ENCODE assay signal across 27 cellular contexts in genomic region chr10:126929391-126929790, GRCh38. TPM values are rescaled to one million over a fixed set of nuclear protein-coding genes. Genes with fewer than 3 reads are reported as not detected.
"Had no signal": no experiment of that assay in that cellular context is flagged by ENCODE, and none has a peak within 500 bp of the region (broad histone marks: within the 10 kb centered on the region; RNA-seq: fewer than 3 reads in every experiment).

No MANE protein-coding gene starts in this region.

- H3K4me3 Mint-ChIP-seq: naive thymus-derived CD8-positive, alpha-beta T cell; nephron; neural crest cell; stimulated activated memory B cell treated with anti-CD40 and anti-IgM and Interleukin-4, amounts not matched to agents 10 μg/mL and 1 μg/mL and 100 μg/mL, for 72 hours; stimulated activated naive CD8-positive, alpha-beta T cell treated with anti-CD3 and anti-CD28 coated beads, Interleukin-15, amount 100 ng/mL, for 72 hours had no signal

- H3K9me3 ChIP-seq: lower lobe of right lung, neutrophil, ovary, prostate gland, transverse colon, upper lobe of left lung, vagina had no signal

- H3K27ac ChIP-seq: lower lobe of right lung, neutrophil, ovary, prostate gland, transverse colon, upper lobe of left lung, vagina had no signal

- DNase-seq: hippocampal formation; kidney glomerular epithelial cell; left cardiac atrium; lower lobe of right lung; mammary epithelial cell; mesenchymal stem cell; naive thymus-derived CD8-positive, alpha-beta T cell; occipital lobe; ovary; retina; stimulated activated CD4-positive, alpha-beta T cell treated with anti-CD3 and anti-CD28 coated beads, Interleukin-1b, Interleukin-23, amount 100 ng/mL, for 48 hours; stimulated activated CD4-positive, alpha-beta T cell treated with anti-CD3 and anti-CD28 coated beads, Interleukin-2, amount 100 ng/mL, for 48 hours; stimulated activated CD4-positive, alpha-beta T cell treated with anti-CD3 and anti-CD28 coated beads, Interleukin-4, amount 100 ng/mL, for 4 hours; stimulated activated CD8-positive, alpha-beta memory T cell treated with anti-CD3 and anti-CD28 coated beads, Interleukin-4, amount 100 ng/mL, for 48 hours; stimulated activated naive CD4-positive, alpha-beta T cell treated with Interleukin-2 at 50 U/mL for 16 hours; stimulated activated naive CD8-positive, alpha-beta T cell treated with anti-CD3 and anti-CD28 coated beads, Interleukin-15, amount 100 ng/mL, for 72 hours; substantia nigra; transverse colon; upper lobe of left lung had no signal

- H3K36me3 ChIP-seq: neutrophil, ovary, prostate gland, transverse colon had no signal

- H3K4me1 Mint-ChIP-seq: stimulated activated memory B cell treated with anti-CD40 and anti-IgM and Interleukin-4, amounts not matched to agents 10 μg/mL and 1 μg/mL and 100 μg/mL, for 72 hours; stimulated activated naive CD8-positive, alpha-beta T cell treated with anti-CD3 and anti-CD28 coated beads, Interleukin-15, amount 100 ng/mL, for 72 hours had no signal

- H3K4me1 ChIP-seq: prostate gland had no signal

- H3K36me3 Mint-ChIP-seq: naive thymus-derived CD8-positive, alpha-beta T cell; stimulated activated memory B cell treated with anti-CD40 and anti-IgM and Interleukin-4, amounts not matched to agents 10 μg/mL and 1 μg/mL and 100 μg/mL, for 72 hours had no signal

- H3K4me2 ChIP-seq: smooth muscle cell had no signal

- H3K27me3 ChIP-seq: neutrophil, ovary, transverse colon, upper lobe of left lung, vagina had no signal

- H3K27ac Mint-ChIP-seq: naive thymus-derived CD8-positive, alpha-beta T cell; stimulated activated memory B cell treated with anti-CD40 and anti-IgM and Interleukin-4, amounts not matched to agents 10 μg/mL and 1 μg/mL and 100 μg/mL, for 72 hours had no signal

- H3K27me3 Mint-ChIP-seq: stimulated activated memory B cell treated with anti-CD40 and anti-IgM and Interleukin-4, amounts not matched to agents 10 μg/mL and 1 μg/mL and 100 μg/mL, for 72 hours; stimulated activated naive CD8-positive, alpha-beta T cell treated with anti-CD3 and anti-CD28 coated beads, Interleukin-15, amount 100 ng/mL, for 72 hours had no signal

- FAIRE-seq: keratinocyte had no signal

- H3K9me3 Mint-ChIP-seq: naive thymus-derived CD8-positive, alpha-beta T cell; nephron; neural crest cell; stimulated activated naive CD8-positive, alpha-beta T cell treated with anti-CD3 and anti-CD28 coated beads, Interleukin-15, amount 100 ng/mL, for 72 hours had no signal

- H3K4me3 ChIP-seq: lower lobe of right lung, ovary, prostate gland, smooth muscle cell, transverse colon, upper lobe of left lung, vagina had no signal

RNA-seq across cellular contexts. Expression of gene DOCK1, which starts 24.2 kb away (rescaled TPM):
- total RNA-seq: naive thymus-derived CD8-positive, alpha-beta T cell had no signal
- polyA plus RNA-seq: naive thymus-derived CD8-positive, alpha-beta T cell had no signal
